In the genomic region with DNA sequence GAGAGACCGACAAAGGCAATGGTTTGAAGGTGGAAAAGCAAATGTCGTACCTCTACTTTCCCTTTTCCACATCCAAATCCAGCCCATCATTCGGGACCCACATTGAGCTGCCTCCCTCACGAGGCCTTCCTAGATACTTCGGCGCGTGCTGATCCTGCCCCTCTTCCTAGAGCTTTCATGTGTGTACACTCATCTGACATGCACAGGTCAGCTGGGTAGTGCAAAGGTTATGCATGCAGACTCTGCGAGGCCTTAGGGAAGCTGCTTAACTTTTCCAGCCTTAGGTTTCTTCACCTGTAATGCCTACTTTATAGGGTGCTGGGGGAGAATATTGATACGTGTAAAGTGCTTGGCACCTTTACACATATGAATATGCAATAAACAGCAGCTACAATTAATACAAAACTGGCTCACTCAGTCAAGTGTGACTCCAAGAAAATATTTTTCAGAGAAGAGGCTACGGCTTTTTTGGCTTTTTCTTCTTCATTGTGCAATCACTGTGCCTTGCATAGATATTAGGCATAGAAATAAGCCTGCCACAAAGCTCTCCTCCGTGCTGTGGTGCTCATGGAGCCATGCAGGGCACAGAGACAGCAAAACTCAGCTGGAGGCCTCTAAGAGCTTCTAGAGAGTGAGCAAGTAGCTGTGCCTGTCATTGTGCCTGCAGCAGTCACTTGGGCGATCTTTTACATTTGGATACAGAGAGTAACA, we compare ENCODE assay signal across 25 cellular contexts. TPM values are rescaled to one million over a fixed set of nuclear protein-coding genes. Genes with fewer than 3 reads are reported as not detected.
"Had no signal": no experiment of that assay in that cellular context is flagged by ENCODE, and none has a peak within 500 bp of the region (broad histone marks: within the 10 kb centered on the region; RNA-seq: fewer than 3 reads in every experiment).

No MANE protein-coding gene starts in this region.

- H3K9me3 ChIP-seq: heart right ventricle, mucosa of descending colon, ovary, spleen, thyroid gland, uterus had no signal

- DNase-seq: activated CD4-positive, alpha-beta T cell treated with anti-CD3 and anti-CD28 coated beads, Interleukin-2, amount 50 U/mL, for 1 hour; activated CD4-positive, CD25-positive, alpha-beta regulatory T cell treated with anti-CD3 and anti-CD28 coated beads, Interleukin-2, amount 50 U/mL, for 72 hours; activated CD8-positive, alpha-beta memory T cell treated with anti-CD3 and anti-CD28 coated beads, Interleukin-2, amount 50 U/mL, for 4 hours; activated effector memory CD4-positive, alpha-beta T cell treated with Interleukin-2 at 50 U/mL for 16 hours; activated naive CD4-positive, alpha-beta T cell treated with anti-CD3 and anti-CD28 coated beads, Interleukin-2, amount 50 U/mL, for 16 hours; activated T-cell treated with anti-CD3 and anti-CD28 coated beads, Interleukin-2, amount 50 U/mL, for 4 hours; aorta; cortex of kidney; effector CD4-positive, alpha-beta T cell; heart right ventricle; mesenchymal stem cell; mucosa of descending colon; naive B cell; ovary; spleen; stimulated activated CD8-positive, alpha-beta memory T cell treated with anti-CD3 and anti-CD28 coated beads, Interleukin-4, amount 100 ng/mL, for 48 hours; stimulated activated naive CD4-positive, alpha-beta T cell; T1000; uterus had no signal

- ATAC-seq: activated T-cell treated with anti-CD3 and anti-CD28 coated beads, Interleukin-2, amount 50 U/mL, for 4 hours; heart right ventricle; mucosa of descending colon; sciatic nerve had no signal

- H3K27me3 ChIP-seq: ovary, thyroid gland, uterus had no signal

- H3K4me1 ChIP-seq: uterus had no signal

- FAIRE-seq: frontal cortex had no signal

- H3K27ac ChIP-seq: heart right ventricle, ovary, spleen, uterus had no signal

- H3K4me3 ChIP-seq: heart right ventricle, mucosa of descending colon, ovary, spleen, thyroid gland, uterus had no signal

- H3K36me3 ChIP-seq: heart right ventricle, ovary, spleen, thyroid gland, uterus had no signal

RNA-seq across cellular contexts. Expression of a gene that starts 24.2 kb away (rescaled TPM):
- total RNA-seq: activated T-cell treated with anti-CD3 and anti-CD28 coated beads, Interleukin-2, amount 50 U/mL, for 4 hours; aorta; frontal cortex; lower leg skin; mucosa of descending colon; ovary; sciatic nerve; spleen; T-helper 1 cell treated with Interleukin-12 subunit alpha and Interleukin-12 subunit beta and Interleukin-4 antibody, amounts not matched to agents 30 ng/mL and 1 ng/mL, for 36 hours; thyroid gland; uterus had no signal
- polyA plus RNA-seq: aorta, esophagus, ovary, spleen had no signal
